8 cellular contexts compared by ENCODE assay signal in the genomic region with DNA sequence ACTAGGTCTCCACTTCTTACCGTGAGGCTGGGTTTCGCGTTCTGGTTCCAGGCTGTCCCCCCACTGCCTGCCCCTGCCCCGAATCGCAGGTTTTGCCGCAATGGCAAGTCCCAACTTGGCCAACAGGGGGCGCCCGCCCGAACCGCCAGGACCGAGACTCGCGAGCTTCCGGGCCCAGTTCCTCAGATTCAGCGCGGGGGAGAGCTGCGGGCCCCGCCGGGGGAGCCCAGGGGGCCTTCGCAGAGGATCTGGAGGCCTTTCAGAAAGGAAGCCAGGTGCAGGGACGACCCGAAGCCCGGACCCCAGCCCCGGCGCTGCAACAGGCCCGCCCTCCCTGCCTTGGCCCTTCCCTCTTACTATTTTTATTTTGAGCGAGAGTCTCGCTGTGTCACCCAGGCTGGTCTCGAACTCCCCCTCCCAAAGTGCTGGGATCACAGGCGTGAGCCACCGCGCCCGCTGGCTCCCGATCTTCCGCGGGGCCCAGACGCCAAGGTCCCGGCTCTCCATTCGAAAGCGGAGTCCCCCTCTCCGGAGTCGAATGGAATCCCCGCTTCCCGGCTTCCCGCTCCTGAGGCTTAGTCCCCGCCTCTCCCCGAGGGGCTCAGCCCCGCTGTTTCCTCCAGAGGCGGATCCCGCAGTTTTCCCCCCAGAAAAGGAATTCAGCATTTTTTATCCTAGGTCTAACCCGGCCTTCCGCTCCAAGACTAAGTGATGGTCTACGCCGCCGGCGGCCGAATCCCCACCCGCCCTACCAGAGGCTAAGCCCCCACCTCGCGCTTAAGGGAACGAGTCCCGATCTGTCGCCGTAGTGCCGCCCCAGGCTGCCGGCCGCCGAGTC. TPM values are rescaled to one million over a fixed set of nuclear protein-coding genes. Genes with fewer than 3 reads are reported as not detected.
DNase-seq lines count a peak whose midpoint lies in the region; ATAC-seq and TF ChIP-seq lines count a peak whose summit lies in the region.

No MANE protein-coding gene starts in this region.

- no peaks in the 10 kb centered on the region for H3K27me3 ChIP-seq in ascending aorta
- peaks cover 4% of the 10 kb centered on the region for H3K27me3 ChIP-seq in hepatocyte
- H3K27me3 ChIP-seq in aorta (ENCODE audit: control insufficient read depth in 1 of 2, insufficient read depth in 2 of 2, low read length in 1 of 2) = no peaks in the 10 kb centered on the region

- DNase-seq in ELR (ENCODE audit: low read depth) = peak; percentile 78
- DNase-seq in HCEC 1CT = peak; percentile 70
- DNase-seq in NCI-H1417 treated with DMSO at 0.1 percent for 48 hours (lab: John Stamatoyannopoulos, UW) = peak; percentile 70
- peak; percentile 65 for DNase-seq in T-helper 22 cell (ENCODE audit: low read depth)
- peak; percentile 42 to 93 for DNase-seq in ascending aorta (ENCODE audit: low spot score in 2 of 2)
- DNase-seq in hepatocyte (ENCODE audit: low spot score) = peak; percentile 91
- DNase-seq in retina = peak; percentile 95
- DNase-seq in aorta = peak; percentile 93 to 98

- H3K36me3 ChIP-seq in ascending aorta = no peaks in the 10 kb centered on the region
- H3K36me3 ChIP-seq in hepatocyte (replicated peaks; ENCODE audit: insufficient read depth, low read depth) = no peaks in the 10 kb centered on the region
- no peaks in the 10 kb centered on the region for H3K36me3 ChIP-seq in aorta (ENCODE audit: control insufficient read depth in 1 of 2, insufficient read depth in 2 of 2, low read length in 1 of 2)

- H3K9me2 ChIP-seq in hepatocyte (replicated peaks; ENCODE audit: insufficient read depth) = no peaks in the 10 kb centered on the region

- WGBS in hepatocyte (ENCODE audit: low lambda C conversion rate, missing lambda C conversion rate) = under 1% methylated on average over 38 of the region's 68 CpGs
- 0% methylated on average over 65 to 68 of the region's 68 CpGs for WGBS in aorta, 2 donors

- H3K9me3 ChIP-seq in ascending aorta = no peaks in the 10 kb centered on the region
- H3K9me3 ChIP-seq in hepatocyte (ENCODE audit: low read depth) = no peaks in the 10 kb centered on the region
- no peaks in the 10 kb centered on the region for H3K9me3 ChIP-seq in aorta (ENCODE audit: control insufficient read depth, low read length)

- H3K4me3 ChIP-seq in ascending aorta = peak overlapping the region; percentile 84 to 94
- peak overlapping the region; percentile 81 for H3K4me3 ChIP-seq in hepatocyte
- peak overlapping the region; percentile 86 to 87 for H3K4me3 ChIP-seq in aorta (ENCODE audit: low read length in 2 of 2)

- intact Hi-C loops in ascending aorta (cut with DNase I) = loop anchor here (1.0 to 10.0 kb wide), 12 partner anchors 15 to 1410 kb away; a partner anchor contains a TSS
- intact Hi-C loops in aorta (cut with DNase I) = loop anchor here (5.0 to 10.0 kb wide), 3 partner anchors 120 to 310 kb away; a partner anchor contains a TSS

- H3K4me2 ChIP-seq in hepatocyte = peak overlapping the region; percentile 95

- H3K4me1 ChIP-seq in ascending aorta = peaks cover 0 to 3% of the 10 kb centered on the region in 2 donors
- peaks cover 3% of the 10 kb centered on the region for H3K4me1 ChIP-seq in hepatocyte (ENCODE audit: insufficient read depth)
- H3K4me1 ChIP-seq in aorta (ENCODE audit: control insufficient read depth in 1 of 2, insufficient read depth in 2 of 2, low read length in 2 of 2) = no peaks in the 10 kb centered on the region

- no peaks in the 10 kb centered on the region for H4K20me1 ChIP-seq in hepatocyte (ENCODE audit: insufficient read depth, poor library complexity, severe bottlenecking)

- H3K27ac ChIP-seq in ascending aorta (peak overlapping the region; percentile 92 to 94), hepatocyte (peak overlapping the region; percentile 90), aorta (ENCODE audit: low read depth in 1 of 2, low read length in 2 of 2) (peak overlapping the region; percentile 23 to 96)

- no peaks in the 10 kb centered on the region for H3K79me2 ChIP-seq in hepatocyte

- peak; percentile 92 for ATAC-seq in aorta (ENCODE audit: low FRiP score)

- peak; percentile 90 to 99 (median 98) for TF ChIP-seq CTCF in ascending aorta (IDR thresholded peaks at IDR 0.05)
- peak; percentile 96 for TF ChIP-seq CTCF in hepatocyte (IDR thresholded peaks at IDR 0.05; ENCODE audit: poor library complexity)

- peak overlapping the region; percentile 97 for H2AFZ ChIP-seq in hepatocyte

RNA-seq across cellular contexts. Expression of a gene that starts 11.7 kb away (rescaled TPM):
- total RNA-seq in ascending aorta (not detected), hepatocyte (not detected in 2 replicates), aorta (under 1 TPM in 1 of 2 donors, not detected in 1; 0.15 TPM)
- polyA plus RNA-seq in hepatocyte (not detected in 2 replicates), aorta (under 1 TPM in 1 of 2 donors, not detected in 1; 0.10 TPM)

RNA-seq across cellular contexts. Expression of a gene that starts 15.9 kb away (rescaled TPM):
- total RNA-seq in ascending aorta = 0.64 TPM
- 7.0 and 7.7 TPM in 2 replicates for total RNA-seq in hepatocyte
- 4.4 and 6.2 TPM in 2 replicates for polyA plus RNA-seq in hepatocyte
- 10 to 100 TPM; 13.9 to 15.0 TPM for total RNA-seq in aorta
- 1 to 10 TPM; 5.3 to 9.7 TPM for polyA plus RNA-seq in aorta

RNA-seq across cellular contexts. Expression of a gene that starts 54.1 kb away (rescaled TPM):
- total RNA-seq in ascending aorta (83.5 TPM), hepatocyte (187 and 219 TPM in 2 replicates), aorta (10 to 100 TPM; 84.2 to 89.8 TPM)
- polyA plus RNA-seq in hepatocyte (201 and 213 TPM in 2 replicates), aorta (100 to 1,000 TPM; 106 to 116 TPM)

Comparison
In these comparisons a context has a peak if more than half of its experiments do, and no peak if none do; other contexts are left out.
1. Peak in every context shown above with its lines: DNase-seq, ATAC-seq, H3K4me3 ChIP-seq and H3K27ac ChIP-seq.